18 cellular contexts compared by ENCODE assay signal in genomic region chr7:78523903-78524302, GRCh38.
"Had no signal": no experiment of that assay in that cellular context is flagged by ENCODE, and none has a peak within 500 bp of the region (broad histone marks: within the 10 kb centered on the region; RNA-seq: fewer than 3 reads in every experiment).

No MANE protein-coding gene starts in this region.

- H3K27ac Mint-ChIP-seq: activated naive CD4-positive, alpha-beta T cell treated with anti-CD3 and anti-CD28 coated beads, Interleukin-2, amount 50 U/mL, for 24 hours; memory B cell; naive thymus-derived CD8-positive, alpha-beta T cell; stimulated activated memory B cell treated with anti-CD40 and anti-IgM and Interleukin-4, amounts not matched to agents 10 μg/mL and 1 μg/mL and 100 μg/mL, for 72 hours had no signal

- H3K9me3 Mint-ChIP-seq: activated naive CD4-positive, alpha-beta T cell treated with anti-CD3 and anti-CD28 coated beads, Interleukin-2, amount 50 U/mL, for 24 hours; memory B cell; stimulated activated memory B cell treated with anti-CD40 and anti-IgM and Interleukin-4, amounts not matched to agents 10 μg/mL and 1 μg/mL and 100 μg/mL, for 72 hours had no signal

- H3K36me3 ChIP-seq: ascending aorta, gastrocnemius medialis, heart left ventricle, pancreas, thoracic aorta had no signal

- FAIRE-seq: pancreas had no signal

- H3K4me3 ChIP-seq: ascending aorta, gastrocnemius medialis, heart left ventricle, pancreas, thoracic aorta had no signal

- H3K27me3 Mint-ChIP-seq: activated naive CD4-positive, alpha-beta T cell treated with anti-CD3 and anti-CD28 coated beads, Interleukin-2, amount 50 U/mL, for 24 hours; memory B cell; naive thymus-derived CD8-positive, alpha-beta T cell; stimulated activated memory B cell treated with anti-CD40 and anti-IgM and Interleukin-4, amounts not matched to agents 10 μg/mL and 1 μg/mL and 100 μg/mL, for 72 hours had no signal

- H3K27me3 ChIP-seq: ascending aorta, gastrocnemius medialis, heart left ventricle, pancreas had no signal

- ATAC-seq: gastrocnemius medialis; heart left ventricle; naive thymus-derived CD8-positive, alpha-beta T cell; pancreas; sciatic nerve; stimulated activated memory B cell treated with anti-CD40 and anti-IgM and Interleukin-4, amounts not matched to agents 10 μg/mL and 1 μg/mL and 100 μg/mL, for 72 hours had no signal

- DNase-seq: activated CD4-positive, alpha-beta T cell treated with anti-CD3 and anti-CD28 coated beads for 1 hour; activated CD8-positive, alpha-beta memory T cell treated with anti-CD3 and anti-CD28 coated beads for 24 hours; activated CD8-positive, alpha-beta memory T cell treated with anti-CD3 and anti-CD28 coated beads, Interleukin-2, amount 50 U/mL, for 48 hours; activated effector memory CD4-positive, alpha-beta T cell treated with anti-CD3 and anti-CD28 coated beads, Interleukin-2, amount 50 U/mL, for 16 hours; activated T-cell treated with anti-CD3 and anti-CD28 coated beads, Interleukin-2, amount 50 U/mL, for 48 hours; effector CD4-positive, alpha-beta T cell; gastrocnemius medialis; heart left ventricle; naive thymus-derived CD8-positive, alpha-beta T cell; pancreas; stimulated activated CD4-positive, alpha-beta T cell treated with anti-CD3 and anti-CD28 coated beads, Interleukin-4, amount 100 ng/mL, for 24 hours; T1000 had no signal

- H3K4me1 Mint-ChIP-seq: activated naive CD4-positive, alpha-beta T cell treated with anti-CD3 and anti-CD28 coated beads, Interleukin-2, amount 50 U/mL, for 24 hours; memory B cell; naive thymus-derived CD8-positive, alpha-beta T cell; stimulated activated memory B cell treated with anti-CD40 and anti-IgM and Interleukin-4, amounts not matched to agents 10 μg/mL and 1 μg/mL and 100 μg/mL, for 72 hours had no signal

- H3K4me1 ChIP-seq: ascending aorta, gastrocnemius medialis, heart left ventricle, pancreas had no signal

- H3K27ac ChIP-seq: ascending aorta, gastrocnemius medialis, heart left ventricle, pancreas, thoracic aorta had no signal

- H3K4me3 Mint-ChIP-seq: activated naive CD4-positive, alpha-beta T cell treated with anti-CD3 and anti-CD28 coated beads, Interleukin-2, amount 50 U/mL, for 24 hours; memory B cell; naive thymus-derived CD8-positive, alpha-beta T cell; stimulated activated memory B cell treated with anti-CD40 and anti-IgM and Interleukin-4, amounts not matched to agents 10 μg/mL and 1 μg/mL and 100 μg/mL, for 72 hours had no signal

- H3K9me3 ChIP-seq: ascending aorta, gastrocnemius medialis, heart left ventricle, pancreas, thoracic aorta had no signal

- H3K36me3 Mint-ChIP-seq: activated naive CD4-positive, alpha-beta T cell treated with anti-CD3 and anti-CD28 coated beads, Interleukin-2, amount 50 U/mL, for 24 hours; memory B cell; naive thymus-derived CD8-positive, alpha-beta T cell; stimulated activated memory B cell treated with anti-CD40 and anti-IgM and Interleukin-4, amounts not matched to agents 10 μg/mL and 1 μg/mL and 100 μg/mL, for 72 hours had no signal
